In genomic region chr6:5968817-5969726, GRCh38 we compare ENCODE assay signal across 10 cellular contexts. TPM values are rescaled to one million over a fixed set of nuclear protein-coding genes. Genes with fewer than 3 reads are reported as not detected.
DNase-seq lines count a peak whose midpoint lies in the region; ATAC-seq and TF ChIP-seq lines count a peak whose summit lies in the region.
"Had no signal": no experiment of that assay in that cellular context is flagged by ENCODE, and none has a peak within 500 bp of the region (broad histone marks: within the 10 kb centered on the region; RNA-seq: fewer than 3 reads in every experiment).

No MANE protein-coding gene starts in this region.

- H3K27ac Mint-ChIP-seq in mesothelial cell of epicardium = no peak overlapping the region

- in situ Hi-C loops in mammary epithelial cell (cut with MboI; ENCODE audit: low sequenced_read_pairs in 2 of 2) = no loop called here

- 20% methylated on average over 10 of the region's 11 CpGs for WGBS in mammary epithelial cell (ENCODE audit: low coverage, missing lambda C conversion rate)

- peak overlapping the region; percentile 49 for H2AFZ ChIP-seq in mammary epithelial cell (ENCODE audit: low read depth, low read length)

- H3K9me3 Mint-ChIP-seq in mesothelial cell of epicardium = no peaks in the 10 kb centered on the region

- CTCF ChIA-PET in mammary epithelial cell (lab: Charles Lee; ENCODE audit: low non-redundant PET) = no interaction called here

- H3K9me3 ChIP-seq in mammary epithelial cell (replicated peaks; ENCODE audit: insufficient read depth, low read length) = no peaks in the 10 kb centered on the region
- H3K9me3 ChIP-seq: uterus had no signal

- no peak overlapping the region for H3K4me3 ChIP-seq in mammary epithelial cell (replicated peaks in 1 of 3; ENCODE audit: insufficient read depth in 1 of 3, low read depth in 2 of 3, low read length in 3 of 3)
- H3K4me3 ChIP-seq: uterus had no signal

- no peak overlapping the region for H3K27ac ChIP-seq in mammary epithelial cell (ENCODE audit: insufficient read depth, low read depth, low read length)
- H3K27ac ChIP-seq: uterus had no signal

- intact Hi-C loops in mammary epithelial cell (cut with micrococcal nuclease) = loop anchor here (1.0 to 2.0 kb wide), 2 partner anchors 28 to 547 kb away; no protein-coding TSS in a partner anchor

- H3K27me3 Mint-ChIP-seq in mesothelial cell of epicardium (ENCODE audit: low read depth) = peaks cover 47% of the 10 kb centered on the region

- TF ChIP-seq CTCF in mammary epithelial cell (conservative IDR thresholded peaks at IDR 0.05 in 1 of 2, IDR thresholded peaks at IDR 0.05 in 1 of 2; ENCODE audit: extremely low read depth in 1 of 2, insufficient read depth in 1 of 2, low read depth in 1 of 2, low read length in 2 of 2) (no peak), mesothelial cell of epicardium (IDR thresholded peaks at IDR 0.05; ENCODE audit: unreplicated experiment) (no peak)

- H3K79me2 ChIP-seq in mammary epithelial cell (ENCODE audit: insufficient read depth, low read length) = no peaks in the 10 kb centered on the region

- H3K36me3 ChIP-seq in mammary epithelial cell (ENCODE audit: insufficient read depth, low read length) = no peaks in the 10 kb centered on the region
- H3K36me3 ChIP-seq: uterus had no signal

- H3K4me1 Mint-ChIP-seq in mesothelial cell of epicardium = no peaks in the 10 kb centered on the region

- no peak overlapping the region for H3K9ac ChIP-seq in mammary epithelial cell (ENCODE audit: insufficient read depth, low read length)

- ATAC-seq in HG02840 (IDR thresholded peaks at IDR 0.05; ENCODE audit: low FRiP score, unreplicated experiment) (no peak), GM19328 (IDR thresholded peaks at IDR 0.05; ENCODE audit: unreplicated experiment) (no peak)

- peak; percentile 41 for DNase-seq in DMS53 treated with DMSO at 0.1 percent for 48 hours (lab: John Stamatoyannopoulos, UW; ENCODE audit: unreplicated experiment)
- DNase-seq in MV-4-11 (lab: John Stamatoyannopoulos, UW) = peak; percentile 62
- DNase-seq in mammary epithelial cell = peak; percentile 67
- DNase-seq in mucosa of gallbladder (ENCODE audit: low spot score) = peak; percentile 20
- no peak for DNase-seq in T1000 (lab: John Stamatoyannopoulos, UW)
- DNase-seq in mesothelial cell of epicardium (ENCODE audit: low spot score in 2 of 2, unreplicated experiment in 2 of 2) = no peak
- DNase-seq: effector CD8-positive, alpha-beta T cell had no signal

- dilution Hi-C loops in mammary epithelial cell (cut with HindIII; ENCODE audit: low sequenced_read_pairs) = no loop called here

- no peak overlapping the region for H3K4me3 Mint-ChIP-seq in mesothelial cell of epicardium

- H3K27me3 ChIP-seq in mammary epithelial cell (ENCODE audit: insufficient read depth, low read length) = no peaks in the 10 kb centered on the region
- H3K27me3 ChIP-seq: uterus had no signal

- no peaks in the 10 kb centered on the region for H3K36me3 Mint-ChIP-seq in mesothelial cell of epicardium

- no TSS peak for BruUV-seq in mammary epithelial cell (replicated peaks; lab: Mats Ljungman, UMichigan)

- H3K4me2 ChIP-seq in mammary epithelial cell (ENCODE audit: insufficient read depth, low read depth, low read length) = peak overlapping the region; percentile 61

- no peaks in the 10 kb centered on the region for H4K20me1 ChIP-seq in mammary epithelial cell (ENCODE audit: insufficient read depth, low read length)

- H3K4me1 ChIP-seq in mammary epithelial cell (ENCODE audit: insufficient read depth, low read length) = peaks cover 18% of the 10 kb centered on the region
- H3K4me1 ChIP-seq: uterus had no signal

RNA-seq across cellular contexts. Expression of gene NRN1, which starts 37.7 kb away (rescaled TPM):
- total RNA-seq in mammary epithelial cell (1 to 10 TPM in 1 of 2 donors, under 1 TPM in 1; 0.17 to 4.2 TPM), mucosa of gallbladder (6.4 TPM), mesothelial cell of epicardium (not detected in 3 replicates)
- not detected for polyA plus RNA-seq in mammary epithelial cell
- not detected for polyA minus RNA-seq in mammary epithelial cell

Comparison
In these comparisons a context has a peak if more than half of its experiments do, and no peak if none do; other contexts are left out.
1. DNase-seq: peak in DMS53 treated with DMSO at 0.1 percent for 48 hours (single experiment), MV-4-11 (single experiment), mammary epithelial cell (single experiment) and mucosa of gallbladder (single experiment); none in T1000 (single experiment) and mesothelial cell of epicardium (0 of 2).